In the genomic region with DNA sequence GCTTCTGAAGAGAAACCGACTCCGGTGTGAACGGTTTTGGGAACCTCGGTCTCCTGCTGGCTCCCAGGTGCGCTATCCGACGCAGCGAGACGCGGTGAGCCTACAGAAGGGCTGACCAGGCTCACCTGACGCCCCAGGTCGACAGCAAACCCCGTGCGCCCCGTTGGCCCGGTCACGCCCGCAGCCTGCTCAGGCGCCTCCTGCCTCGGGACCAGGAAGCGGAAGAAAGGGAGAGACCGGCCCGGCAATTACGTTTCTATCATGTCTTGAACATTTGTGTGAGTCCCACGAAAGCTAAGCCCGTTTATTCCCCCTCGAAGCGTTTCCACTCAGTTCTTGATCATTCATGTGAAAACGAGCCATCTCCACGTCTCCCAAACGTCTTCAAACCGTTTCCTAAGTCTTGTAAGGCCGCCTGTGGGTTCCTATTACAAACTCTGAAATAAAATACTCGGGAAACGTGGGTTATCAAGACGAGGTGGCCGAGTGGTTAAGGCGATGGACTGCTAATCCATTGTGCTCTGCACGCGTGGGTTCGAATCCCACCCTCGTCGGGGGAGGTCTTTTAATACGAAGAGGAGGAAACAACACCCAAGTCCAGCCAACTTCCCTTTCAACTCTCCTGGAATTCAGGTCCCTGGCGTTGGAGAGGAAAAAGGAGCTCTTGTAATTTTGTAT, we compare ENCODE assay signal across 9 cellular contexts.
A peak's percentile ranks its signal among the peaks of the same experiment; 100 is the strongest.
DNase-seq lines count a peak whose midpoint lies in the region; ATAC-seq, FAIRE-seq and TF ChIP-seq lines count a peak whose summit lies in the region.
"Had no signal": no experiment of that assay in that cellular context is flagged by ENCODE, and none has a peak within 500 bp of the region (broad histone marks: within the 10 kb centered on the region; RNA-seq: fewer than 3 reads in every experiment).

No MANE protein-coding gene starts in this region.

- H3K27me3 Mint-ChIP-seq in activated CD8-positive, alpha-beta T cell treated with anti-CD3 and anti-CD28 coated beads, Interleukin-2, amount 10 ng/mL, durations not matched to agents 7 days and 5 days (ENCODE audit: low read depth): peaks cover 45% of the 10 kb centered on the region

- H3K4me1 Mint-ChIP-seq in activated CD8-positive, alpha-beta T cell treated with anti-CD3 and anti-CD28 coated beads, Interleukin-2, amount 10 ng/mL, durations not matched to agents 7 days and 5 days (ENCODE audit: low read depth): peaks cover 20% of the 10 kb centered on the region

- H3K4me2 ChIP-seq in fibroblast of lung (ENCODE audit: extremely low read depth, insufficient read depth, low read length): peak overlapping the region; percentile 36

- peak overlapping the region; percentile 68 for H3K4me3 Mint-ChIP-seq in activated CD8-positive, alpha-beta T cell treated with anti-CD3 and anti-CD28 coated beads, Interleukin-2, amount 10 ng/mL, durations not matched to agents 7 days and 5 days

- no peaks in the 10 kb centered on the region for H3K79me2 ChIP-seq in fibroblast of lung (ENCODE audit: control insufficient read depth, insufficient read depth, low read length)

- H3K36me3 ChIP-seq in A673 (ENCODE audit: insufficient read depth, low read length, poor library complexity, severe bottlenecking) (no peaks in the 10 kb centered on the region), fibroblast of lung (ENCODE audit: control insufficient read depth, insufficient read depth, low read length) (no peaks in the 10 kb centered on the region)

- no peak overlapping the region for H3K9ac ChIP-seq in fibroblast of lung (ENCODE audit: insufficient read depth, low read length)

- peak; percentile 54 for ATAC-seq in GM21390 (IDR thresholded peaks at IDR 0.05; ENCODE audit: unreplicated experiment)
- ATAC-seq in activated CD8-positive, alpha-beta T cell treated with anti-CD3 and anti-CD28 coated beads, Interleukin-2, amount 10 ng/mL, durations not matched to agents 7 days and 5 days: peak; percentile 82

- H3K27me3 ChIP-seq in A673 (replicated peaks; ENCODE audit: insufficient read depth, low read depth, low read length, poor library complexity) (no peaks in the 10 kb centered on the region), fibroblast of lung (ENCODE audit: control insufficient read depth, insufficient read depth, low read length) (no peaks in the 10 kb centered on the region)

- H3K9me3 Mint-ChIP-seq in activated CD8-positive, alpha-beta T cell treated with anti-CD3 and anti-CD28 coated beads, Interleukin-2, amount 10 ng/mL, durations not matched to agents 7 days and 5 days (ENCODE audit: insufficient read depth): peaks cover 6% of the 10 kb centered on the region

- H3K36me3 Mint-ChIP-seq in activated CD8-positive, alpha-beta T cell treated with anti-CD3 and anti-CD28 coated beads, Interleukin-2, amount 10 ng/mL, durations not matched to agents 7 days and 5 days (ENCODE audit: low read depth): peaks cover 8% of the 10 kb centered on the region

- H3K27ac Mint-ChIP-seq in activated CD8-positive, alpha-beta T cell treated with anti-CD3 and anti-CD28 coated beads, Interleukin-2, amount 10 ng/mL, durations not matched to agents 7 days and 5 days: peak overlapping the region; percentile 20

- intact Hi-C loops in A673 (cut with micrococcal nuclease; ENCODE audit: unreplicated experiment): loop anchor here (10.0 kb wide), 1 partner anchor 772 kb away; no protein-coding TSS in a partner anchor

- H3K27ac ChIP-seq in A673 (ENCODE audit: low read depth, low read length, poor library complexity, severe bottlenecking): no peak overlapping the region
- H3K27ac ChIP-seq in fibroblast of lung (ENCODE audit: insufficient read depth, low read length): no peak overlapping the region

- peak overlapping the region; percentile 54 for H3K4me3 ChIP-seq in A673 (ENCODE audit: low read depth, low read length, poor library complexity, severe bottlenecking)
- H3K4me3 ChIP-seq in fibroblast of lung (replicated peaks in 1 of 4; ENCODE audit: control extremely low read depth in 1 of 4, insufficient read depth in 1 of 4, low read depth in 3 of 4, low read length in 4 of 4): peak overlapping the region; percentile 42 to 78 (median 62)

- H4K20me1 ChIP-seq in fibroblast of lung (ENCODE audit: control insufficient read depth, extremely low read depth, insufficient read depth, low read length): no peaks in the 10 kb centered on the region

- H3K9me3 ChIP-seq in A673 (ENCODE audit: low read depth, low read length, poor library complexity, severe bottlenecking) (no peaks in the 10 kb centered on the region), fibroblast of lung (ENCODE audit: control insufficient read depth, insufficient read depth, low read depth, low read length) (no peaks in the 10 kb centered on the region)

- BruUV-seq in A673 (replicated peaks; lab: Mats Ljungman, UMichigan): no TSS peak

- peak; percentile 78 for DNase-seq in A673 (ENCODE audit: low spot score)
- DNase-seq in activated CD8-positive, alpha-beta T cell treated with anti-CD3 and anti-CD28 coated beads, Interleukin-2, amount 10 ng/mL, durations not matched to agents 7 days and 5 days: peak; percentile 35
- peak; percentile 76 to 77 for DNase-seq in fibroblast of lung (ENCODE audit: low read depth in 2 of 2)
- peak; percentile 57 for DNase-seq in non-pigmented ciliary epithelial cell (ENCODE audit: low read depth)
- no peak for DNase-seq in urothelium cell line (ENCODE audit: low spot score)
- DNase-seq in cerebellar cortex (ENCODE audit: low spot score): no peak
- no peak for DNase-seq in NCI-H1436 treated with DMSO at 0.1 percent for 48 hours (lab: John Stamatoyannopoulos, UW)

- H2AFZ ChIP-seq in fibroblast of lung (ENCODE audit: low read length): peak overlapping the region; percentile 49

- H3K4me1 ChIP-seq in A673 (ENCODE audit: insufficient read depth, low read length, poor library complexity, severe bottlenecking) (no peaks in the 10 kb centered on the region), fibroblast of lung (ENCODE audit: control insufficient read depth, extremely low read depth, insufficient read depth, low read length) (no peaks in the 10 kb centered on the region)

- no peak for TF ChIP-seq CTCF in A673 (conservative IDR thresholded peaks at IDR 0.05; ENCODE audit: low read depth, low read length)
- no peak for TF ChIP-seq CTCF in fibroblast of lung (conservative IDR thresholded peaks at IDR 0.05 in 1 of 2, IDR thresholded peaks at IDR 0.05 in 1 of 2; ENCODE audit: low read depth in 1 of 2, low read length in 2 of 2)

- POLR2A ChIA-PET in A673 (lab: Charles Lee; ENCODE audit: low non-redundant PET): no interaction called here
- POLR2A ChIA-PET in activated CD8-positive, alpha-beta T cell treated with anti-CD3 and anti-CD28 coated beads, Interleukin-2, amount 10 ng/mL, durations not matched to agents 7 days and 5 days (lab: Charles Lee): no interaction called here

- CTCF ChIA-PET in A673 (lab: Charles Lee): interaction anchor here (0.5 kb wide), 1 partner anchor 525 kb away, joined by 8 read pairs; no protein-coding TSS in a partner anchor
- CTCF ChIA-PET in activated CD8-positive, alpha-beta T cell treated with anti-CD3 and anti-CD28 coated beads, Interleukin-2, amount 10 ng/mL, durations not matched to agents 7 days and 5 days (lab: Charles Lee): interaction anchor here (1.0 kb wide), 1 partner anchor 10 kb away, joined by 3 read pairs; no protein-coding TSS in a partner anchor

- no peak for FAIRE-seq in urothelium cell line (lab: Jason Lieb, UNC)
- FAIRE-seq: endometrium had no signal

Comparison
In these comparisons a context has a peak if more than half of its experiments do, and no peak if none do; other contexts are left out.
1. DNase-seq: peak in A673 (single experiment), activated CD8-positive, alpha-beta T cell treated with anti-CD3 and anti-CD28 coated beads, Interleukin-2, amount 10 ng/mL, durations not matched to agents 7 days and 5 days (single experiment), fibroblast of lung (2 of 2) and non-pigmented ciliary epithelial cell (single experiment); none in urothelium cell line (single experiment), cerebellar cortex (single experiment) and NCI-H1436 treated with DMSO at 0.1 percent for 48 hours (single experiment).